18 cellular contexts compared by ENCODE assay signal in genomic region chr1:65045022-65045786, GRCh38.
A peak's percentile ranks its signal among the peaks of the same experiment; 100 is the strongest.
DNase-seq lines count a peak whose midpoint lies in the region; ATAC-seq and TF ChIP-seq lines count a peak whose summit lies in the region.
"Had no signal": no experiment of that assay in that cellular context is flagged by ENCODE, and none has a peak within 500 bp of the region (broad histone marks: within the 10 kb centered on the region; RNA-seq: fewer than 3 reads in every experiment).

No MANE protein-coding gene starts in this region.

- no peak for TF ChIP-seq CTCF in DND-41 (IDR thresholded peaks at IDR 0.05; ENCODE audit: borderline replicate concordance, extremely low read depth, low read length, poor library complexity, severe bottlenecking)
- TF ChIP-seq CTCF in neural progenitor cell (IDR thresholded peaks at IDR 0.05): no peak
- no peak for TF ChIP-seq CTCF in Caco-2 (IDR thresholded peaks at IDR 0.05; ENCODE audit: insufficient read depth in 1 of 2, low read depth in 1 of 2, low read length in 1 of 2, severe bottlenecking in 1 of 2, unreplicated experiment in 1 of 2)

- DNase-seq in DMS 273 (lab: John Stamatoyannopoulos, UW; ENCODE audit: unreplicated experiment) (peak; percentile 14), DMS 273 treated with DMSO at 0.1 percent for 48 hours (lab: John Stamatoyannopoulos, UW) (no peak), DND-41 (no peak), SK-N-MC (ENCODE audit: low read depth, low spot score) (no peak), neural progenitor cell (ENCODE audit: low spot score) (no peak), Caco-2 (no peak), NCI-H2171 (lab: John Stamatoyannopoulos, UW) (no peak)
- DNase-seq in activated T-cell treated with anti-CD3 and anti-CD28 coated beads, Interleukin-2, amount 50 U/mL, for 48 hours: no peak
- DNase-seq: CD4-positive, CD25-positive, alpha-beta regulatory T cell; GF-D8; NCI-H1092 treated with DMSO at 0.1 percent for 48 hours; NCI-H146; NCI-H2029 treated with DMSO at 0.1 percent for 48 hours; NCI-H510A; Peyer's patch had no signal

- no peaks in the 10 kb centered on the region for H3K79me2 ChIP-seq in DND-41 (ENCODE audit: insufficient read depth, low read length)
- H3K79me2 ChIP-seq in neural progenitor cell (ENCODE audit: low read depth): no peaks in the 10 kb centered on the region

- CTCF ChIA-PET in Caco-2 (lab: Charles Lee): no interaction called here

- POLR2A ChIA-PET in Caco-2 (lab: Charles Lee): no interaction called here

- no peak overlapping the region for H2AFZ ChIP-seq in DND-41 (ENCODE audit: low read depth, low read length)
- no peak overlapping the region for H2AFZ ChIP-seq in neural progenitor cell (replicated peaks)

- no TSS peak for BruUV-seq in Caco-2 (replicated peaks; lab: Mats Ljungman, UMichigan)

- peak; percentile 52; the same call in 2 of the 3 replicates for ATAC-seq in DND-41 (ENCODE audit: insufficient read depth, low read depth)
- ATAC-seq: GM12878 had no signal

- H3K4me1 ChIP-seq in DND-41 (ENCODE audit: insufficient read depth, low read length): no peaks in the 10 kb centered on the region
- H3K4me1 ChIP-seq in neural progenitor cell: no peaks in the 10 kb centered on the region
- H3K4me1 ChIP-seq in Caco-2: no peaks in the 10 kb centered on the region
- H3K4me1 ChIP-seq: SJSA1 had no signal

- intact Hi-C loops in Caco-2 (cut with micrococcal nuclease; ENCODE audit: unreplicated experiment): no loop called here

- H3K36me3 ChIP-seq in DND-41 (ENCODE audit: insufficient read depth, low read length): no peaks in the 10 kb centered on the region
- no peaks in the 10 kb centered on the region for H3K36me3 ChIP-seq in SK-N-MC (ENCODE audit: insufficient read depth, low read length)
- no peaks in the 10 kb centered on the region for H3K36me3 ChIP-seq in neural progenitor cell
- no peaks in the 10 kb centered on the region for H3K36me3 ChIP-seq in Caco-2 (ENCODE audit: control insufficient read depth, insufficient read depth, low read length)
- H3K36me3 ChIP-seq: Peyer's patch, SJSA1 had no signal

- H3K9ac ChIP-seq in DND-41 (ENCODE audit: low read depth, low read length): no peak overlapping the region
- no peak overlapping the region for H3K9ac ChIP-seq in SK-N-MC (ENCODE audit: insufficient read length)
- no peak overlapping the region for H3K9ac ChIP-seq in neural progenitor cell

- H3K9me3 Mint-ChIP-seq in neural progenitor cell (no peaks in the 10 kb centered on the region), Caco-2 (ENCODE audit: unreplicated experiment) (no peaks in the 10 kb centered on the region)

- no peaks in the 10 kb centered on the region for H3K9me3 ChIP-seq in DND-41 (ENCODE audit: insufficient read depth, low read length, severe bottlenecking)
- no peaks in the 10 kb centered on the region for H3K9me3 ChIP-seq in SK-N-MC (ENCODE audit: low read depth, low read length)
- no peaks in the 10 kb centered on the region for H3K9me3 ChIP-seq in neural progenitor cell (ENCODE audit: low read depth)
- no peaks in the 10 kb centered on the region for H3K9me3 ChIP-seq in Caco-2
- H3K9me3 ChIP-seq: Peyer's patch, SJSA1 had no signal

- peak overlapping the region; percentile 78 for H3K27ac Mint-ChIP-seq in neural progenitor cell
- no peak overlapping the region for H3K27ac Mint-ChIP-seq in Caco-2 (ENCODE audit: unreplicated experiment)

- no peak overlapping the region for H3K4me3 Mint-ChIP-seq in neural progenitor cell
- H3K4me3 Mint-ChIP-seq in Caco-2 (ENCODE audit: unreplicated experiment): no peak overlapping the region
- H3K4me3 Mint-ChIP-seq: CD4-positive, CD25-positive, alpha-beta regulatory T cell had no signal

- H3K27me3 Mint-ChIP-seq in neural progenitor cell (ENCODE audit: insufficient read depth, low read depth): no peaks in the 10 kb centered on the region
- no peaks in the 10 kb centered on the region for H3K27me3 Mint-ChIP-seq in Caco-2 (ENCODE audit: insufficient read depth, unreplicated experiment)

- H3K4me3 ChIP-seq in DND-41 (ENCODE audit: low read depth in 1 of 2, low read length in 2 of 2) (no peak overlapping the region), SK-N-MC (no peak overlapping the region), neural progenitor cell (no peak overlapping the region), Caco-2 (ENCODE audit: low read depth, low read length) (no peak overlapping the region)
- H3K4me3 ChIP-seq: GM12878, Peyer's patch, SJSA1 had no signal

- H3K27me3 ChIP-seq in DND-41 (ENCODE audit: insufficient read depth, low read length, poor library complexity) (no peaks in the 10 kb centered on the region), neural progenitor cell (no peaks in the 10 kb centered on the region), Caco-2 (replicated peaks; ENCODE audit: control insufficient read depth, insufficient read depth, low read length) (no peaks in the 10 kb centered on the region)
- H3K27me3 ChIP-seq: Peyer's patch, SJSA1 had no signal

- H3K4me1 Mint-ChIP-seq in neural progenitor cell (peaks cover 3% of the 10 kb centered on the region), Caco-2 (ENCODE audit: low read depth, unreplicated experiment) (no peaks in the 10 kb centered on the region)

- H3K36me3 Mint-ChIP-seq in neural progenitor cell (no peaks in the 10 kb centered on the region), Caco-2 (ENCODE audit: insufficient read depth, unreplicated experiment) (no peaks in the 10 kb centered on the region)

- H3F3A ChIP-seq in neural progenitor cell (ENCODE audit: low read depth): no peaks in the 10 kb centered on the region

- H3K27ac ChIP-seq in DND-41 (ENCODE audit: low read length) (no peak overlapping the region), SK-N-MC (peak overlapping the region; percentile 58; the same call in 1 of the 2 replicates), neural progenitor cell (no peak overlapping the region)
- H3K27ac ChIP-seq: 22Rv1, Peyer's patch, SJSA1 had no signal

- H4K20me1 ChIP-seq in DND-41 (ENCODE audit: insufficient read depth, low read length) (no peaks in the 10 kb centered on the region), neural progenitor cell (ENCODE audit: low read depth) (no peaks in the 10 kb centered on the region)

- H3K4me2 ChIP-seq in DND-41 (ENCODE audit: insufficient read depth, low read length) (no peak overlapping the region), neural progenitor cell (no peak overlapping the region)
